ENCODE assay signal across 1 cellular context in genomic region chr13:101152184-101152583, GRCh38.
TF ChIP-seq lines count a peak whose summit lies in the region.

No MANE protein-coding gene starts in this region.

TF ChIP-seq in GM23338, 12 proteins besides CTCF, POLR2A, EP300 and RAD21 (continued from another document):
- no peak for TF ChIP-seq ZNF462 (CRISPR knock-in tag; IDR thresholded peaks at IDR 0.05)
- no peak for TF ChIP-seq CREB1 (CRISPR knock-in tag; IDR thresholded peaks at IDR 0.05; ENCODE audit: low read depth)
- no peak for TF ChIP-seq EZH2phosphoT487 (IDR thresholded peaks at IDR 0.05; ENCODE audit: unreplicated experiment)
- TF ChIP-seq JUNB (IDR thresholded peaks at IDR 0.05; ENCODE audit: unreplicated experiment) = no peak
- no peak for TF ChIP-seq EZH2 (IDR thresholded peaks at IDR 0.05; ENCODE audit: low read depth, unreplicated experiment)
- no peak for TF ChIP-seq POLR2AphosphoS5 (IDR thresholded peaks at IDR 0.05; ENCODE audit: low read depth)
- no peak for TF ChIP-seq NANOG (IDR thresholded peaks at IDR 0.05; ENCODE audit: borderline replicate concordance)
- no peak for TF ChIP-seq ZNF114 (CRISPR knock-in tag; IDR thresholded peaks at IDR 0.05)
- TF ChIP-seq, protein P1, sequence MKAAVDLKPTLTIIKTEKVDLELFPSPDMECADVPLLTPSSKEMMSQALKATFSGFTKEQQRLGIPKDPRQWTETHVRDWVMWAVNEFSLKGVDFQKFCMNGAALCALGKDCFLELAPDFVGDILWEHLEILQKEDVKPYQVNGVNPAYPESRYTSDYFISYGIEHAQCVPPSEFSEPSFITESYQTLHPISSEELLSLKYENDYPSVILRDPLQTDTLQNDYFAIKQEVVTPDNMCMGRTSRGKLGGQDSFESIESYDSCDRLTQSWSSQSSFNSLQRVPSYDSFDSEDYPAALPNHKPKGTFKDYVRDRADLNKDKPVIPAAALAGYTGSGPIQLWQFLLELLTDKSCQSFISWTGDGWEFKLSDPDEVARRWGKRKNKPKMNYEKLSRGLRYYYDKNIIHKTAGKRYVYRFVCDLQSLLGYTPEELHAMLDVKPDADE (IDR thresholded peaks at IDR 0.05) = no peak
- TF ChIP-seq ZNF331 (CRISPR knock-in tag; IDR thresholded peaks at IDR 0.05; ENCODE audit: low read depth) = no peak
- TF ChIP-seq STAT1 (IDR thresholded peaks at IDR 0.05; ENCODE audit: unreplicated experiment) = no peak
TF ChIP-seq in GM23338: peak in this region for 0.
